Comparison of ENCODE assay signal across 34 cellular contexts in genomic region chr17:16948587-16949376, GRCh38. TPM values are rescaled to one million over a fixed set of nuclear protein-coding genes. Genes with fewer than 3 reads are reported as not detected.
DNase-seq lines count a peak whose midpoint lies in the region; ATAC-seq and TF ChIP-seq lines count a peak whose summit lies in the region.
"Had no signal": no experiment of that assay in that cellular context is flagged by ENCODE, and none has a peak within 500 bp of the region (broad histone marks: within the 10 kb centered on the region; RNA-seq: fewer than 3 reads in every experiment).

No MANE protein-coding gene starts in this region.

- H3K27me3 ChIP-seq in left ventricle myocardium inferior (ENCODE audit: low read depth), result peaks cover 48% of the 10 kb centered on the region
- peaks cover 22% of the 10 kb centered on the region for H3K27me3 ChIP-seq in adipocyte (replicated peaks; ENCODE audit: control insufficient read depth, insufficient read depth, low read length)
- no peaks in the 10 kb centered on the region for H3K27me3 ChIP-seq in layer of hippocampus (ENCODE audit: control insufficient read depth, insufficient read depth, low read length)
- no peaks in the 10 kb centered on the region for H3K27me3 ChIP-seq in testis
- H3K27me3 ChIP-seq: cardiac muscle cell, pancreas, Peyer's patch, thyroid gland had no signal

- no peak overlapping the region for H3K4me3 ChIP-seq in left ventricle myocardium inferior
- H3K4me3 ChIP-seq in adipocyte (ENCODE audit: low read length), result peak overlapping the region; percentile 35
- no peak overlapping the region for H3K4me3 ChIP-seq in testis
- H3K4me3 ChIP-seq: cardiac muscle cell, esophagus squamous epithelium, heart right ventricle, lower lobe of right lung, mucosa of descending colon, pancreas, Peyer's patch, thyroid gland had no signal

- WGBS in testis, 2 donors, result 89 to 95% methylated on average over 6 of the region's 6 CpGs

- H3K9me3 ChIP-seq in left ventricle myocardium inferior (replicated peaks) (peaks cover 26% of the 10 kb centered on the region), adipocyte (ENCODE audit: control insufficient read depth, low read length) (peaks cover 27% of the 10 kb centered on the region), testis (no peaks in the 10 kb centered on the region)
- H3K9me3 ChIP-seq: pancreas, Peyer's patch, thyroid gland had no signal

- DNase-seq in left ventricle myocardium superior, result peak; percentile 6
- DNase-seq in left ventricle myocardium inferior, result no peak
- DNase-seq in adipocyte (ENCODE audit: low read depth), result no peak
- peak; percentile 5 for DNase-seq in testis
- DNase-seq in GM13976 (ENCODE audit: low spot score), result no peak
- no peak for DNase-seq in NCI-H2081 (lab: John Stamatoyannopoulos, UW)
- DNase-seq: activated CD4-positive, alpha-beta T cell treated with anti-CD3 and anti-CD28 coated beads for 36 hours; activated gamma-delta T cell treated with Interleukin-2 at 50 U/mL for 16 hours; activated naive CD8-positive, alpha-beta T cell treated with anti-CD3 and anti-CD28 coated beads, Interleukin-2, amount 10 ng/mL, durations not matched to agents 7 days and 5 days; activated T-cell treated with anti-CD3 and anti-CD28 coated beads, Interleukin-2, amount 50 U/mL, for 4 hours; esophagus squamous epithelium; foreskin keratinocyte; H7; heart right ventricle; Kasumi-1; lower lobe of right lung; mucosa of descending colon; NCI-H1436; NCI-H226; SHP77; stimulated activated naive CD8-positive, alpha-beta T cell treated with anti-CD3 and anti-CD28 coated beads, Interleukin-15, Interleukin-2, amounts not matched to agents 100 U/mL and 50 U/mL, for 24 hours; T-helper 2 cell; thyroid gland had no signal

- ATAC-seq in left ventricle myocardium superior (no peak), HG03520 (IDR thresholded peaks at IDR 0.05; ENCODE audit: unreplicated experiment) (no peak)
- ATAC-seq: activated CD4-positive, alpha-beta T cell treated with anti-CD3 and anti-CD28 coated beads for 36 hours; activated T-cell treated with anti-CD3 and anti-CD28 coated beads, Interleukin-2, amount 50 U/mL, for 4 hours; CD8-positive, alpha-beta T cell; foreskin keratinocyte; heart right ventricle; lower lobe of right lung; mucosa of descending colon; pancreas; stimulated activated naive CD8-positive, alpha-beta T cell treated with anti-CD3 and anti-CD28 coated beads, Interleukin-15, Interleukin-2, amounts not matched to agents 100 U/mL and 50 U/mL, for 24 hours had no signal

- intact Hi-C loops in left ventricle myocardium superior (cut with micrococcal nuclease), result no loop called here
- intact Hi-C loops in left ventricle myocardium inferior (cut with micrococcal nuclease), result no loop called here
- intact Hi-C loops in testis (cut with DNase I; ENCODE audit: low total_unique reads), result no loop called here

- H3K27ac ChIP-seq in left ventricle myocardium inferior (replicated peaks) (no peak overlapping the region), layer of hippocampus (ENCODE audit: low read depth, low read length) (peak overlapping the region; percentile 64), testis (no peak overlapping the region)
- H3K27ac ChIP-seq: cardiac muscle cell, esophagus squamous epithelium, foreskin keratinocyte, heart right ventricle, lower lobe of right lung, pancreas, thyroid gland had no signal

- TF ChIP-seq POLR2A in testis (IDR thresholded peaks at IDR 0.05), result no peak

- H3K36me3 ChIP-seq in left ventricle myocardium inferior (no peaks in the 10 kb centered on the region), adipocyte (ENCODE audit: control insufficient read depth, insufficient read depth, low read length, severe bottlenecking) (no peaks in the 10 kb centered on the region), testis (ENCODE audit: low read depth, missing control alignments) (no peaks in the 10 kb centered on the region)
- H3K36me3 ChIP-seq: cardiac muscle cell, esophagus squamous epithelium, heart right ventricle, lower lobe of right lung, pancreas, Peyer's patch, thyroid gland had no signal

- H3K9ac ChIP-seq in adipocyte (ENCODE audit: low read length), result no peak overlapping the region

- TF ChIP-seq CTCF in left ventricle myocardium inferior (IDR thresholded peaks at IDR 0.05; ENCODE audit: borderline replicate concordance) (no peak), testis (IDR thresholded peaks at IDR 0.05) (no peak), GM13976 (IDR thresholded peaks at IDR 0.05; ENCODE audit: borderline replicate concordance, control extremely low read depth, extremely low read depth, insufficient read depth, missing control alignments) (no peak)

- in situ Hi-C loops in GM13976 (cut with MboI; ENCODE audit: low sequenced_read_pairs, unreplicated experiment), result no loop called here

- H3K4me1 ChIP-seq in left ventricle myocardium inferior (no peaks in the 10 kb centered on the region), adipocyte (ENCODE audit: control insufficient read depth, insufficient read depth, low read length) (no peaks in the 10 kb centered on the region), testis (no peaks in the 10 kb centered on the region)
- H3K4me1 ChIP-seq: esophagus squamous epithelium, foreskin keratinocyte, heart right ventricle, lower lobe of right lung, Peyer's patch, thyroid gland had no signal

RNA-seq across cellular contexts. Expression of gene TNFRSF13B, which starts 23.1 kb away (rescaled TPM):
- total RNA-seq in left ventricle myocardium superior, result not detected
- total RNA-seq in left ventricle myocardium inferior, result not detected
- total RNA-seq in testis, result not detected
- polyA plus RNA-seq in testis (ENCODE audit: insufficient read depth, low read depth, low replicate concordance), result 0.59 TPM
- total RNA-seq: activated CD4-positive, alpha-beta T cell treated with anti-CD3 and anti-CD28 coated beads for 36 hours; activated naive CD8-positive, alpha-beta T cell treated with anti-CD3 and anti-CD28 coated beads, Interleukin-2, amount 10 ng/mL, durations not matched to agents 7 days and 5 days; astrocyte; cardiac muscle cell; CD8-positive, alpha-beta T cell; esophagus squamous epithelium; foreskin keratinocyte; heart right ventricle; renal cortical epithelial cell; skeletal muscle tissue; thyroid gland had no signal
- polyA plus RNA-seq: cardiac muscle cell, foreskin keratinocyte, heart right ventricle, keratinocyte, neural cell, pancreas had no signal

Comparison
In these comparisons a context has a peak if more than half of its experiments do, and no peak if none do; other contexts are left out.
1. DNase-seq: peak in left ventricle myocardium superior (single experiment) and testis (single experiment); none in left ventricle myocardium inferior (single experiment), adipocyte (single experiment), GM13976 (single experiment) and NCI-H2081 (0 of 2).